ENCODE assay signal across 3 cellular contexts in the genomic region with DNA sequence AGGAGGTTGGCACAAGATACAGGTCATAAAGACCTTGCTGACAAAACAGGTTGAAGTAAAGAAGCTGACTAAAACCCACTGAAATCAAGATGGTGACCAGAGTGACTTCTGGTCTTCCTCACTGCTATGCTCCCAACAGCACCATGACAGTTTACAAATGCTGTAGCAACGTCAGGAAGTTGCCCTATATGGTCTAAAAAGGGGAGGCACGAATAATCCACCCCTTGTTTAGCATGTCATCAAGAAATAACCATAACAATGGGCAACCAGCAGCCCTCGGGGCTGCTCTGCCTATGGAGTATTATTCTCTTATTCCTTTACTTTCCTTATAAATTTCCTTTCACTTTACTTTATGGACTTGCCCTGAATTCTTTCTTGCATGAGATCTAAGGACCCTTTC. TPM values are rescaled to one million over a fixed set of nuclear protein-coding genes. Genes with fewer than 3 reads are reported as not detected.
"Had no signal": no experiment of that assay in that cellular context is flagged by ENCODE, and none has a peak within 500 bp of the region (broad histone marks: within the 10 kb centered on the region; RNA-seq: fewer than 3 reads in every experiment).

No MANE protein-coding gene starts in this region.

RNA-seq across cellular contexts. Expression of gene SULT1B1, which starts 8.1 kb away (rescaled TPM):
- total RNA-seq: osteoblast, renal cortical epithelial cell had no signal
- polyA plus RNA-seq: neural cell had no signal
